In genomic region chr11:26621147-26621546, GRCh38 we compare ENCODE assay signal across 15 cellular contexts. TPM values are rescaled to one million over a fixed set of nuclear protein-coding genes. Genes with fewer than 3 reads are reported as not detected.
DNase-seq lines count a peak whose midpoint lies in the region; ATAC-seq, FAIRE-seq and TF ChIP-seq lines count a peak whose summit lies in the region.
"Had no signal": no experiment of that assay in that cellular context is flagged by ENCODE, and none has a peak within 500 bp of the region (broad histone marks: within the 10 kb centered on the region; RNA-seq: fewer than 3 reads in every experiment).

No MANE protein-coding gene starts in this region.

- H3K79me2 ChIP-seq in astrocyte (ENCODE audit: insufficient read depth, low read length), result no peaks in the 10 kb centered on the region

- H3K27ac Mint-ChIP-seq in astrocyte (ENCODE audit: unreplicated experiment) (peak overlapping the region; percentile 82), immature natural killer cell (no peak overlapping the region)
- H3K27ac Mint-ChIP-seq: activated T-helper 1 cell treated with anti-CD3 and anti-CD28 coated beads, Interleukin-12 subunit alpha, Interleukin-12 subunit beta, Interleukin-2, Interleukin-4 antibody, amounts not matched to agents 30 ng/mL and 10 ng/mL and 1 ng/mL, durations not matched to agents 14 hours and 24 hours and 36 hours; CD14-positive monocyte had no signal

- peak overlapping the region; percentile 54 for H2AFZ ChIP-seq in astrocyte (ENCODE audit: low read depth, low read length)

- CTCF ChIA-PET in AG04449 (lab: Yijun Ruan, JAX), result no interaction called here

- no peak overlapping the region for H3K4me3 Mint-ChIP-seq in astrocyte (ENCODE audit: unreplicated experiment)
- no peak overlapping the region for H3K4me3 Mint-ChIP-seq in immature natural killer cell
- H3K4me3 Mint-ChIP-seq: activated T-helper 1 cell treated with anti-CD3 and anti-CD28 coated beads, Interleukin-12 subunit alpha, Interleukin-12 subunit beta, Interleukin-2, Interleukin-4 antibody, amounts not matched to agents 30 ng/mL and 10 ng/mL and 1 ng/mL, durations not matched to agents 14 hours and 24 hours and 36 hours; CD14-positive monocyte had no signal

- TF ChIP-seq CTCF in AG04449 (IDR thresholded peaks at IDR 0.05; ENCODE audit: insufficient read depth, low read length, missing control alignments), result no peak
- TF ChIP-seq CTCF in astrocyte (IDR thresholded peaks at IDR 0.05; ENCODE audit: insufficient read depth, low read depth, low read length), result no peak
- no peak for TF ChIP-seq CTCF in GM13977 (IDR thresholded peaks at IDR 0.05; ENCODE audit: extremely low read depth, insufficient read depth, missing control alignments)

- no peaks in the 10 kb centered on the region for H3K27me3 Mint-ChIP-seq in astrocyte (ENCODE audit: low read depth, unreplicated experiment)
- H3K27me3 Mint-ChIP-seq in immature natural killer cell (ENCODE audit: low read depth in 3 of 3), result no peaks in the 10 kb centered on the region

- H3K36me3 ChIP-seq in astrocyte (ENCODE audit: insufficient read depth, low read length), result no peaks in the 10 kb centered on the region
- H3K36me3 ChIP-seq: right lobe of liver, thyroid gland had no signal

- intact Hi-C loops in posterior cingulate gyrus (cut with DNase I), result no loop called here

- H3K9me3 ChIP-seq in astrocyte (ENCODE audit: insufficient read depth, low read depth, low read length), result no peaks in the 10 kb centered on the region
- H3K9me3 ChIP-seq: right lobe of liver, thyroid gland had no signal

- H3K36me3 Mint-ChIP-seq in astrocyte (ENCODE audit: low read depth, unreplicated experiment) (no peaks in the 10 kb centered on the region), immature natural killer cell (no peaks in the 10 kb centered on the region)
- H3K36me3 Mint-ChIP-seq: CD14-positive monocyte had no signal

- peaks cover 3% of the 10 kb centered on the region for H3K4me1 ChIP-seq in astrocyte (ENCODE audit: insufficient read depth, low read length)
- H3K4me1 ChIP-seq: right lobe of liver had no signal

- peak overlapping the region; percentile 1 for H3K4me2 ChIP-seq in astrocyte (ENCODE audit: low read length)

- H3K4me1 Mint-ChIP-seq in astrocyte (ENCODE audit: low read depth, unreplicated experiment) (peaks cover 26% of the 10 kb centered on the region), immature natural killer cell (no peaks in the 10 kb centered on the region)
- H3K4me1 Mint-ChIP-seq: CD14-positive monocyte had no signal

- H3K9ac ChIP-seq in astrocyte (ENCODE audit: low read length), result no peak overlapping the region

- DNase-seq in AG04449 (ENCODE audit: low read depth, low spot score), result peak; percentile 81
- DNase-seq in HPDE6-E6E7 (ENCODE audit: extremely low spot score), result peak; percentile 80
- peak; percentile 84 for DNase-seq in astrocyte (ENCODE audit: low read depth)
- peak; percentile 77 for DNase-seq in islet precursor cell
- DNase-seq in GM13977 (ENCODE audit: low spot score), result no peak
- DNase-seq in immature natural killer cell, result no peak
- DNase-seq in posterior cingulate gyrus, result no peak
- DNase-seq: activated CD4-positive, CD25-positive, alpha-beta regulatory T cell treated with anti-CD3 and anti-CD28 coated beads, Interleukin-2, amount 50 U/mL, for 72 hours; NCI-H526; right lobe of liver had no signal

- peak; percentile 98 for FAIRE-seq in astrocyte (lab: Jason Lieb, UNC)
- FAIRE-seq: colon had no signal

- peak overlapping the region; percentile 4 for H3K27ac ChIP-seq in astrocyte (ENCODE audit: low read depth, low read length)
- H3K27ac ChIP-seq: right lobe of liver had no signal

- H3K27me3 ChIP-seq in astrocyte (ENCODE audit: insufficient read depth, low read length), result no peaks in the 10 kb centered on the region
- H3K27me3 ChIP-seq: right lobe of liver, thyroid gland had no signal

- H3K4me3 ChIP-seq in AG04449 (ENCODE audit: low read depth, low read length), result no peak overlapping the region
- no peak overlapping the region for H3K4me3 ChIP-seq in astrocyte (ENCODE audit: insufficient read depth, low read depth, low read length)
- H3K4me3 ChIP-seq: right lobe of liver, thyroid gland had no signal

- no peaks in the 10 kb centered on the region for H4K20me1 ChIP-seq in astrocyte (ENCODE audit: insufficient read depth, low read length)

- POLR2A ChIA-PET in AG04449 (lab: Yijun Ruan, JAX), result no interaction called here

- ATAC-seq in HG02885 (IDR thresholded peaks at IDR 0.05; ENCODE audit: poor library complexity, unreplicated experiment), result no peak
- ATAC-seq: right lobe of liver had no signal

- H3K9me3 Mint-ChIP-seq in astrocyte (ENCODE audit: unreplicated experiment), result no peaks in the 10 kb centered on the region
- peaks cover 0 to 29% (median 9%) of the 10 kb centered on the region in 6 donors for H3K9me3 Mint-ChIP-seq in immature natural killer cell
- H3K9me3 Mint-ChIP-seq: activated T-helper 1 cell treated with anti-CD3 and anti-CD28 coated beads, Interleukin-12 subunit alpha, Interleukin-12 subunit beta, Interleukin-2, Interleukin-4 antibody, amounts not matched to agents 30 ng/mL and 10 ng/mL and 1 ng/mL, durations not matched to agents 14 hours and 24 hours and 36 hours had no signal

- in situ Hi-C loops in GM13977 (cut with MboI; ENCODE audit: low pct_unique_long_range_greater_than_20kb, low sequenced_read_pairs, unreplicated experiment), result no loop called here

RNA-seq across cellular contexts. Expression of gene MUC15, which starts 49.1 kb away (rescaled TPM):
- total RNA-seq in astrocyte, result 0.10 and 0.16 TPM in 2 replicates
- polyA plus RNA-seq in immature natural killer cell, result not detected
- total RNA-seq: activated T-helper 1 cell treated with anti-CD3 and anti-CD28 coated beads, Interleukin-12 subunit alpha, Interleukin-12 subunit beta, Interleukin-2, Interleukin-4 antibody, amounts not matched to agents 30 ng/mL and 10 ng/mL and 1 ng/mL, durations not matched to agents 14 hours and 24 hours and 36 hours; right lobe of liver had no signal
- polyA plus RNA-seq: CD14-positive monocyte had no signal

Comparison
In these comparisons a context has a peak if more than half of its experiments do, and no peak if none do; other contexts are left out.
1. DNase-seq: peak in AG04449 (single experiment), HPDE6-E6E7 (single experiment), astrocyte (single experiment) and islet precursor cell (single experiment); none in GM13977 (single experiment), immature natural killer cell (0 of 3) and posterior cingulate gyrus (0 of 10).